In the genomic region with DNA sequence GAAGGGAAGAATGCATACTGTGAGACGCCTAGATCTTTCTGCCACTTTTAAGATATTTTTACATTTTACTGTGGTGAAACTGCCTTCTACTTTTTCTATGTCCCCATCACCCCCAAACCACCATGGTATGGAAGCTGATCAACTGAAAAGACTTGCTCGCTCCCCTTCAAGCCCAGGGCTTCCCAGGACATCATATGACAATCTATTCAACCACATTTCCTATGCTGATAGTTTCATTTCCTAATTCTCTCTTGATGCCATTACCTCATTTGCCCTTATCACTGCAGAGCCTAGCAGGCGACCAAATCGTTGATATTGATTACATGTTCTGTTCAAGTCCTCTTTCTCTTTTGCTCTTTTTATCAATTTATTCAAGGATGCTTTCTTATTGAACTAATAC, we compare ENCODE assay signal across 19 cellular contexts. TPM values are rescaled to one million over a fixed set of nuclear protein-coding genes. Genes with fewer than 3 reads are reported as not detected.
DNase-seq lines count a peak whose midpoint lies in the region; ATAC-seq lines count a peak whose summit lies in the region.
"Had no signal": no experiment of that assay in that cellular context is flagged by ENCODE, and none has a peak within 500 bp of the region (broad histone marks: within the 10 kb centered on the region; RNA-seq: fewer than 3 reads in every experiment).

No MANE protein-coding gene starts in this region.

- no peaks in the 10 kb centered on the region; a peak in 1 of 22 replicates for H3K27me3 ChIP-seq in BLaER1 treated with 17β-estradiol and CSF1 and Interleukin-3, amounts not matched to agents 10 nM and 100 nM

- no peak overlapping the region for H3K4me3 ChIP-seq in BLaER1 treated with 17β-estradiol and CSF1 and Interleukin-3, amounts not matched to agents 10 nM and 100 nM
- H3K4me3 ChIP-seq: GM23338 had no signal

- H3K27ac ChIP-seq in BLaER1 treated with 17β-estradiol and CSF1 and Interleukin-3, amounts not matched to agents 10 nM and 100 nM = peak overlapping the region; percentile 10 to 64 (median 60); a peak in 19 of 22 replicates

- H3K4me2 ChIP-seq in BLaER1 treated with 17β-estradiol and CSF1 and Interleukin-3, amounts not matched to agents 10 nM and 100 nM = peak overlapping the region; percentile 55 to 88 (median 67)
- H3K4me2 ChIP-seq: GM23338, SK-N-SH had no signal

- peaks cover 27 to 53% (median 36%) of the 10 kb centered on the region in 10 experiments for H3K4me1 ChIP-seq in BLaER1 treated with 17β-estradiol and CSF1 and Interleukin-3, amounts not matched to agents 10 nM and 100 nM

- peaks cover 0 to 4% (median 0%) of the 10 kb centered on the region in 11 experiments; a peak in 1 of 22 replicates for H3K9me3 ChIP-seq in BLaER1 treated with 17β-estradiol and CSF1 and Interleukin-3, amounts not matched to agents 10 nM and 100 nM (replicated peaks in 1 of 11)
- H3K9me3 ChIP-seq: SK-N-SH had no signal

- H3K36me3 ChIP-seq in BLaER1 treated with 17β-estradiol and CSF1 and Interleukin-3, amounts not matched to agents 10 nM and 100 nM = no peaks in the 10 kb centered on the region

- H3K4me3 Mint-ChIP-seq in naive B cell = peak overlapping the region in 4 of 8 donors; percentile 15 to 29 (median 19)
- H3K4me3 Mint-ChIP-seq: CD4-positive, CD25-positive, alpha-beta regulatory T cell; GM23338; T-cell had no signal

- H3K27me3 Mint-ChIP-seq in naive B cell = no peaks in the 10 kb centered on the region
- H3K27me3 Mint-ChIP-seq: CD4-positive, CD25-positive, alpha-beta regulatory T cell had no signal

- H3K9me3 Mint-ChIP-seq in naive B cell = peaks cover 0 to 8% (median 0%) of the 10 kb centered on the region in 7 donors
- H3K9me3 Mint-ChIP-seq: GM23338 had no signal

- DNase-seq in MV-4-11 (lab: John Stamatoyannopoulos, UW) = peak; percentile 90
- DNase-seq in SIG-M5 (lab: John Stamatoyannopoulos, UW) = peak; percentile 23
- DNase-seq in naive B cell = peak; percentile 39
- DNase-seq in G401 (ENCODE audit: low spot score) = no peak
- DNase-seq in activated CD4-positive, alpha-beta T cell treated with anti-CD3 and anti-CD28 coated beads, Interleukin-2, amount 50 U/mL, for 48 hours = no peak
- DNase-seq: CD4-positive, CD25-positive, alpha-beta regulatory T cell; KBM-7; NCI-H1930; NCI-H2171; NCI-H446; NK-92 treated with Interleukin-12 subunit alpha and Interleukin-12 subunit beta, amount 100 ng/mL, for 24 hours; SK-N-SH; T-cell had no signal

- H3K36me3 Mint-ChIP-seq in naive B cell = no peaks in the 10 kb centered on the region
- H3K36me3 Mint-ChIP-seq: CD4-positive, CD25-positive, alpha-beta regulatory T cell; T-cell had no signal

- in situ Hi-C loops in G401 (cut with HindIII; ENCODE audit: low sequenced_read_pairs) = no loop called here

- ATAC-seq in naive B cell (ENCODE audit: low read depth in 2 of 2) (peak; percentile 90 to 94), HG02970 (IDR thresholded peaks at IDR 0.05; ENCODE audit: low FRiP score, unreplicated experiment) (no peak), HG02938 (IDR thresholded peaks at IDR 0.05; ENCODE audit: unreplicated experiment) (no peak)
- ATAC-seq: GM23338, HCT116, Panc1, T-cell had no signal

- H3K4me1 Mint-ChIP-seq in naive B cell = peaks cover 8 to 23% (median 12%) of the 10 kb centered on the region in 3 donors
- H3K4me1 Mint-ChIP-seq: CD4-positive, CD25-positive, alpha-beta regulatory T cell; T-cell had no signal

- no peak overlapping the region for H3K9ac ChIP-seq in BLaER1 treated with 17β-estradiol and CSF1 and Interleukin-3, amounts not matched to agents 10 nM and 100 nM
- H3K9ac ChIP-seq: SK-N-SH had no signal

- no peak overlapping the region for H3K27ac Mint-ChIP-seq in naive B cell
- H3K27ac Mint-ChIP-seq: CD4-positive, CD25-positive, alpha-beta regulatory T cell; GM23338; T-cell had no signal

- no peaks in the 10 kb centered on the region for H4K20me1 ChIP-seq in BLaER1 treated with 17β-estradiol and CSF1 and Interleukin-3, amounts not matched to agents 10 nM and 100 nM

RNA-seq across cellular contexts. Expression of a gene that starts 40.1 kb away (rescaled TPM):
- polyA plus RNA-seq in naive B cell (ENCODE audit: low read depth in 6 of 6) = under 1 TPM in 3 of 6 donors, not detected in 3; 0.12 to 0.45 (median 0.18) TPM
- not detected in 2 replicates for total RNA-seq in G401 (2014; rRNA removed; shearing (Covaris generic))
- polyA plus RNA-seq: SK-N-SH had no signal

RNA-seq across cellular contexts. Expression of a gene that starts 59.6 kb away (rescaled TPM):
- polyA plus RNA-seq in naive B cell (ENCODE audit: low read depth in 6 of 6) = not detected
- not detected in 2 replicates for total RNA-seq in G401 (2014; rRNA removed; shearing (Covaris generic))
- total RNA-seq: CD4-positive, CD25-positive, alpha-beta regulatory T cell; GM23338; T-cell had no signal
- polyA plus RNA-seq: CD4-positive, CD25-positive, alpha-beta regulatory T cell; GM23338; SK-N-SH had no signal

Comparison
In these comparisons a context has a peak if more than half of its experiments do, and no peak if none do; other contexts are left out.
1. DNase-seq: peak in MV-4-11 (single experiment), SIG-M5 (single experiment) and naive B cell (single experiment); none in G401 (single experiment) and activated CD4-positive, alpha-beta T cell treated with anti-CD3 and anti-CD28 coated beads, Interleukin-2, amount 50 U/mL, for 48 hours (0 of 2).
2. ATAC-seq: peak in naive B cell (2 of 2); none in HG02970 (single experiment) and HG02938 (single experiment).